In genomic region chr3:49674491-49674983, GRCh38 we compare ENCODE assay signal across 1 cellular context.
TF ChIP-seq lines count a peak whose summit lies in the region.

No MANE protein-coding gene starts in this region.

TF ChIP-seq in HCT116, 20 proteins besides CTCF, POLR2A, EP300 and RAD21:
- TF ChIP-seq SP1 (IDR thresholded peaks at IDR 0.05; ENCODE audit: low read depth): no peak
- peak; percentile 75; the same call in 1 of the 2 replicates for TF ChIP-seq ZFX (IDR thresholded peaks at IDR 0.05)
